Comparison of ENCODE assay signal across 17 cellular contexts in the genomic region with DNA sequence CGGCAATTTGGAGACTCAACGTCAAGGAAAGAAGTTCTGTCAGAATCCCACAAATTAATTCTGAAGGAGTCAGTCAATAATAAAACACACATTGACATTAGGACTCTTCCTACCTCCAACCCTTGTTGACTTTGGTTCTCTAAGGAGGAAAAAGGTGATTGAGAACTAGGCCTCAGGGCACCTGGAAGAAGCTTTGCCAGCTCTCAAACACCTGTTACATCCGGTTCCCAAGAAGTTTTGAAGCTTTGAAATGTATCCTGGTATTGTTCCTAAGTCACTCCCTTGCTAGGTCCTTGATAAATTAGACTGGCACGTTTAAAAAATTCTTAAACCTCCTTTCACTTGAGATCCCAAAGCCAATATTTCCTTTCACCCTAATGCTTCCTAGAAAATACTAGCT. TPM values are rescaled to one million over a fixed set of nuclear protein-coding genes. Genes with fewer than 3 reads are reported as not detected.
DNase-seq lines count a peak whose midpoint lies in the region; ATAC-seq and TF ChIP-seq lines count a peak whose summit lies in the region.
"Had no signal": no experiment of that assay in that cellular context is flagged by ENCODE, and none has a peak within 500 bp of the region (broad histone marks: within the 10 kb centered on the region; RNA-seq: fewer than 3 reads in every experiment).

No MANE protein-coding gene starts in this region.

- DNase-seq in PC-3 = peak; percentile 21
- no peak for DNase-seq in neural progenitor cell (ENCODE audit: low spot score)
- DNase-seq in HUDEP-2 (lab: John Stamatoyannopoulos, UW; ENCODE audit: unreplicated experiment in 76 of 76) = no peak
- no peak for DNase-seq in stimulated activated CD4-positive, alpha-beta T cell treated with anti-CD3 and anti-CD28 coated beads, Interleukin-4, amount 100 ng/mL, for 1 hour
- no peak for DNase-seq in activated CD4-positive, CD25-positive, alpha-beta regulatory T cell (lab: John Stamatoyannopoulos, UW)
- DNase-seq: CD4-positive, alpha-beta T cell; CD8-positive, alpha-beta memory T cell; DMS53; DMS79 treated with DMSO at 0.1 percent for 48 hours; H9 had no signal

- peaks cover 4% of the 10 kb centered on the region for H3K36me3 Mint-ChIP-seq in neural progenitor cell
- H3K36me3 Mint-ChIP-seq: CD14-positive monocyte; CD8-positive, alpha-beta memory T cell had no signal

- no peak for TF ChIP-seq CTCF in C4-2B (conservative IDR thresholded peaks at IDR 0.05)
- no peak for TF ChIP-seq CTCF in PC-3 (conservative IDR thresholded peaks at IDR 0.05; ENCODE audit: low read depth, low read length)
- TF ChIP-seq CTCF in neural progenitor cell (IDR thresholded peaks at IDR 0.05) = no peak

- intact Hi-C loops in PC-3 (cut with micrococcal nuclease) = no loop called here

- H3K4me3 ChIP-seq in PC-3 (ENCODE audit: low read length) (no peak overlapping the region), neural progenitor cell (no peak overlapping the region)
- H3K4me3 ChIP-seq: BLaER1, GM23338 had no signal

- H3K79me2 ChIP-seq in PC-3 (ENCODE audit: low read length) (no peaks in the 10 kb centered on the region), neural progenitor cell (ENCODE audit: low read depth) (peaks cover 29% of the 10 kb centered on the region)

- peak overlapping the region; percentile 24 for H3K27ac Mint-ChIP-seq in neural progenitor cell
- H3K27ac Mint-ChIP-seq: B cell; CD14-positive monocyte; CD4-positive, alpha-beta T cell; CD8-positive, alpha-beta memory T cell; GM23338; H9 had no signal

- no peaks in the 10 kb centered on the region for H3K9me3 Mint-ChIP-seq in neural progenitor cell
- H3K9me3 Mint-ChIP-seq: CD4-positive, alpha-beta T cell; CD8-positive, alpha-beta memory T cell; GM23338 had no signal

- peak overlapping the region; percentile 47; the same call in 1 of the 2 replicates for H3K27ac ChIP-seq in C4-2B
- H3K27ac ChIP-seq in PC-3 (ENCODE audit: low read length) = no peak overlapping the region
- no peak overlapping the region for H3K27ac ChIP-seq in neural progenitor cell
- H3K27ac ChIP-seq: BLaER1 had no signal

- H3K9me2 ChIP-seq in PC-3 (replicated peaks; ENCODE audit: low read length) = no peaks in the 10 kb centered on the region

- H3F3A ChIP-seq in PC-3 (ENCODE audit: low read length, unreplicated experiment) = no peaks in the 10 kb centered on the region
- peaks cover 21% of the 10 kb centered on the region for H3F3A ChIP-seq in neural progenitor cell (ENCODE audit: low read depth)

- CTCF ChIA-PET in PC-3 (lab: Charles Lee) = no interaction called here

- no peak for ATAC-seq in PC-3
- ATAC-seq: GM23338, HCT116 had no signal

- no peaks in the 10 kb centered on the region for H3K36me3 ChIP-seq in PC-3 (ENCODE audit: low read depth, low read length)
- no peaks in the 10 kb centered on the region for H3K36me3 ChIP-seq in neural progenitor cell
- H3K36me3 ChIP-seq: BLaER1 had no signal

- no TSS peak for BruUV-seq in PC-3 (replicated peaks; lab: Mats Ljungman, UMichigan)

- H3K4me1 ChIP-seq in PC-3 (ENCODE audit: insufficient read depth, low read length) (peaks cover 25% of the 10 kb centered on the region), neural progenitor cell (peaks cover 17% of the 10 kb centered on the region)
- H3K4me1 ChIP-seq: BLaER1 had no signal

- H3K9me3 ChIP-seq in PC-3 (ENCODE audit: low read length) (no peaks in the 10 kb centered on the region), neural progenitor cell (ENCODE audit: low read depth) (no peaks in the 10 kb centered on the region)

- H4K20me1 ChIP-seq in PC-3 (ENCODE audit: low read length) = no peaks in the 10 kb centered on the region
- no peaks in the 10 kb centered on the region for H4K20me1 ChIP-seq in neural progenitor cell (ENCODE audit: low read depth)
- H4K20me1 ChIP-seq: BLaER1 had no signal

- H3K9ac ChIP-seq in PC-3 (ENCODE audit: low read length) (no peak overlapping the region), neural progenitor cell (no peak overlapping the region)
- H3K9ac ChIP-seq: BLaER1 had no signal

- H3K27me3 ChIP-seq in PC-3 (ENCODE audit: low read length) (no peaks in the 10 kb centered on the region), neural progenitor cell (no peaks in the 10 kb centered on the region)

- peak overlapping the region; percentile 63 for H3K4me3 Mint-ChIP-seq in neural progenitor cell
- H3K4me3 Mint-ChIP-seq: B cell; CD14-positive monocyte; CD4-positive, alpha-beta T cell; CD8-positive, alpha-beta memory T cell; GM23338 had no signal

- H2AFZ ChIP-seq in PC-3 (ENCODE audit: low read length) = no peak overlapping the region
- no peak overlapping the region for H2AFZ ChIP-seq in neural progenitor cell (replicated peaks)
- H2AFZ ChIP-seq: GM23338 had no signal

- peaks cover 10% of the 10 kb centered on the region for H3K27me3 Mint-ChIP-seq in neural progenitor cell (ENCODE audit: insufficient read depth, low read depth)

- POLR2A ChIA-PET in PC-3 (lab: Charles Lee; ENCODE audit: unreplicated experiment) = no interaction called here

- H3K4me2 ChIP-seq in PC-3 (ENCODE audit: low read length) (no peak overlapping the region), neural progenitor cell (no peak overlapping the region)
- H3K4me2 ChIP-seq: BLaER1, GM23338 had no signal

- H3K4me1 Mint-ChIP-seq in neural progenitor cell = peaks cover 29% of the 10 kb centered on the region
- H3K4me1 Mint-ChIP-seq: B cell; CD14-positive monocyte; CD8-positive, alpha-beta memory T cell had no signal

RNA-seq across cellular contexts. Expression of gene CCDC160, which starts 1.7 kb away (rescaled TPM):
- total RNA-seq in PC-3 (2014; rRNA removed) (0.23 and 0.33 TPM in 2 replicates), neural progenitor cell (ENCODE audit: low replicate concordance) (18.4 and 21.6 TPM in 2 replicates)
- total RNA-seq: B cell; CD4-positive, alpha-beta T cell; CD8-positive, alpha-beta memory T cell; Daoy had no signal

Comparison
In these comparisons a context has a peak if more than half of its experiments do, and no peak if none do; other contexts are left out.
1. RNA of gene CCDC160, which starts 1.7 kb away (total RNA-seq): 18.4 to 21.6 TPM in neural progenitor cell; 0.23 to 0.33 TPM in PC-3; every median in the first group is over 10 times any median in the second.